ENCODE assay signal across 8 cellular contexts in the genomic region with DNA sequence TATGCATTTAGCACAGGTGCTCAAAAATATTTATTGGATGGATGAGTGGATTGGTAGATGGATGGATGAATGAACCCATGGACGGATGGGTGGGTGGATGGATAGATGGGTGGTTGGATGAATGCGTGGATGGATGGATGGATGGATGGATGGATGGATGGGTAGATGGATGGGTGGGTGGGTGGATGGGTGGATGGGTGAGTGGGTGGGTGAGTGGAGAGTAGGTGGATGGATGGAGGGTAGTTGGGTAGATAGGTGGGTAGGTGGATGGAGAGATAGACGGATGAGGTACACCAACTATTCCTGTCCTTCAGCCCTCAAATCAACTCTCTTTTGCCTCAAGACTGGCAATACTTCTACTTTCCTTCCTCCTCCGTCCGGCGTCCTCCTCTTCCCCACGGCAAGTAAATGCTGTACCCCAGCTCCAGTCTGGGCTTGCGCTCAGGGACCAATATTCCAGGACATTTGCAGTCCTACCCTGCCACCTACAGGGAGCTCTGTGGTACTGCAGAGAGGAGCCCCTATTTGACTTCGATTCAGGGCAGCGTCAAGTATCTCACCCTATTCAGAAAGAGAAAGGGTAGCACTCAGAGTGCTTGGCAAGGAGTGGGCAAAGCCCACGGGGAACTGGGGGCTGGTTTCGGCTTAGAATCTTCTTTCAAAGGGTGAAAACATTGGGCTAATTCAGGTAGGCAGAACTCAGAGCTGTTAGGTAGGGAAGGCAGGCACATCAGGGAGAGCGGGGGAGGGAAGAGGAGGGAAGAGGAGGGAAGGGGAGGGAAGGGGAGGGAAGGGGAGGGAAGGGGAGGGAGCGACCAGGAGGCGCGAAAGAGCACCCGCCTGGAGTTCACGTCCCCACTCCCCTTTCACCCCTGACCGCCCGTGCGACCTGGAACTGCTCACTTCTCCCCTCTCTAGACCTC. TPM values are rescaled to one million over a fixed set of nuclear protein-coding genes. Genes with fewer than 3 reads are reported as not detected.
DNase-seq lines count a peak whose midpoint lies in the region; ATAC-seq and TF ChIP-seq lines count a peak whose summit lies in the region.
"Not testable (repeated sequence)": the region's sequence is repeated elsewhere in the genome, so short reads cannot be mapped to it uniquely, and the experiment has no call there.

No MANE protein-coding gene starts in this region.

- peak; percentile 37 for TF ChIP-seq CTCF in GM10248 (IDR thresholded peaks at IDR 0.05; ENCODE audit: control extremely low read depth, extremely low read depth, low read depth, missing control alignments)
- TF ChIP-seq CTCF in foreskin keratinocyte (conservative IDR thresholded peaks at IDR 0.05) = peak; percentile 69
- TF ChIP-seq CTCF in neural crest cell (conservative IDR thresholded peaks at IDR 0.05) = peak; percentile 73
- peak; percentile 64 for TF ChIP-seq CTCF in thoracic aorta (IDR thresholded peaks at IDR 0.05)

- CTCF ChIA-PET in GM10248 (lab: Yijun Ruan, JAX); HEK293T (lab: Yijun Ruan, JAX): not testable (repeated sequence)

- not testable (repeated sequence) for H3K27me3 Mint-ChIP-seq in neural crest cell (ENCODE audit: low read depth)

- not testable (repeated sequence) for H3K4me3 Mint-ChIP-seq in neural crest cell

- not testable (repeated sequence) for H3K36me3 Mint-ChIP-seq in activated naive CD4-positive, alpha-beta T cell treated with anti-CD3 and anti-CD28 coated beads, Interleukin-2, amount 50 U/mL, for 72 hours; neural crest cell (ENCODE audit: low read depth)

- not testable (repeated sequence) for H3K4me1 ChIP-seq in foreskin keratinocyte; thoracic aorta (ENCODE audit: control insufficient read depth in 1 of 2, low read depth in 2 of 2)

- ATAC-seq in activated naive CD4-positive, alpha-beta T cell treated with anti-CD3 and anti-CD28 coated beads, Interleukin-2, amount 50 U/mL, for 72 hours = peak; percentile 78 to 83
- ATAC-seq in foreskin keratinocyte (peak; percentile 80), thoracic aorta (ENCODE audit: insufficient number of reproducible peaks, low FRiP score, low read depth) (peak; percentile 79)

- H3K36me3 ChIP-seq in thoracic aorta = not testable (repeated sequence)

- not testable (repeated sequence) for H3K9me3 ChIP-seq in thoracic aorta

- POLR2A ChIA-PET in GM10248 (lab: Yijun Ruan, JAX); HEK293T (lab: Yijun Ruan, JAX): not testable (repeated sequence)

- DNase-seq in GM10248 (ENCODE audit: extremely low spot score); foreskin keratinocyte; thoracic aorta (ENCODE audit: low spot score): not testable (repeated sequence)
- peak; percentile 4 for DNase-seq in HEK293T (ENCODE audit: extremely low spot score)
- peak; percentile 28 for DNase-seq in NCI-H146 treated with DMSO at 0.1 percent for 48 hours (lab: John Stamatoyannopoulos, UW; ENCODE audit: unreplicated experiment)
- DNase-seq in T-helper 22 cell (ENCODE audit: low read depth) = peak; percentile 9
- peak in 1 of 2 donors; percentile 47 for DNase-seq in activated naive CD4-positive, alpha-beta T cell treated with anti-CD3 and anti-CD28 coated beads, Interleukin-2, amount 50 U/mL, for 72 hours (ENCODE audit: low spot score in 2 of 2)
- peak; percentile 23 for DNase-seq in neural crest cell (ENCODE audit: low read depth, low spot score)

- not testable (repeated sequence) for H3K27ac ChIP-seq in foreskin keratinocyte, thoracic aorta

- not testable (repeated sequence) for H3K27me3 ChIP-seq in foreskin keratinocyte; thoracic aorta (replicated peaks; ENCODE audit: insufficient read depth)

- not testable (repeated sequence) for H3K9me3 Mint-ChIP-seq in activated naive CD4-positive, alpha-beta T cell treated with anti-CD3 and anti-CD28 coated beads, Interleukin-2, amount 50 U/mL, for 72 hours; neural crest cell

- H3K4me1 Mint-ChIP-seq in neural crest cell = not testable (repeated sequence)

- not testable (repeated sequence) for H3K27ac Mint-ChIP-seq in activated naive CD4-positive, alpha-beta T cell treated with anti-CD3 and anti-CD28 coated beads, Interleukin-2, amount 50 U/mL, for 72 hours; neural crest cell (ENCODE audit: unreplicated experiment)

- not testable (repeated sequence) for H3K4me3 ChIP-seq in thoracic aorta

RNA-seq across cellular contexts. Expression of a gene that starts 30.3 kb away (rescaled TPM):
- 1,000 to 10,000 TPM; 2,227 to 2,841 TPM for total RNA-seq in activated naive CD4-positive, alpha-beta T cell treated with anti-CD3 and anti-CD28 coated beads, Interleukin-2, amount 50 U/mL, for 72 hours
- total RNA-seq in foreskin keratinocyte (1,845 and 1,875 TPM in 2 replicates), neural crest cell (1,697 and 1,736 TPM in 2 replicates), thoracic aorta (100 to 1,000 TPM; 829 to 900 TPM)
- 2,705 and 2,818 TPM in 2 replicates for polyA plus RNA-seq in foreskin keratinocyte

RNA-seq across cellular contexts. Expression of a gene that starts 41.5 kb away (rescaled TPM):
- 100 to 1,000 TPM; 116 to 164 TPM for total RNA-seq in activated naive CD4-positive, alpha-beta T cell treated with anti-CD3 and anti-CD28 coated beads, Interleukin-2, amount 50 U/mL, for 72 hours
- total RNA-seq in foreskin keratinocyte (120 and 149 TPM in 2 replicates), neural crest cell (211 and 212 TPM in 2 replicates), thoracic aorta (100 to 1,000 TPM; 105 to 128 TPM)
- polyA plus RNA-seq in foreskin keratinocyte = 56.6 and 80.2 TPM in 2 replicates
